1 cellular context compared by ENCODE assay signal in the genomic region with DNA sequence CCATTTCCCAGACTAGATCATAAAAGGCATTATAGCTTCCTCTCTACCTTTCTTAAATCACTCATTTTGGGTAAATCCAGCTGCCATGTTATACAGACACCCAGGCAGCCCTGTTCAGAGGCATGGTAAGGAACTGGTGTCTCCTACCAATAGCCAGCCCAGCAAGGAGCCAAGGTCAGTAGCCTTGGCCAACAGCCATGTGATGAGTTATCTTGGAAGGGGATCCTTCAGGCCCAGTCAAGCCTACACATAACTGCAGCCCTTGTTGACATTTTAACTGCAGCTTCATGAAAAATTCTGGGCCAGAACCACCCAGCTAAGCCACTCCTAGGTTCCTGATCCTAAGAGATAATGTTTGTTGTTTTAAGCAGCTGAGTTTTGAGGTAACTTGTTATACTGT.
A peak's percentile ranks its signal among the peaks of the same experiment; 100 is the strongest.
TF ChIP-seq lines count a peak whose summit lies in the region.

No MANE protein-coding gene starts in this region.

TF ChIP-seq in K562, 482 proteins besides CTCF, POLR2A, EP300 and RAD21 (continued from another document and continues in another):
- TF ChIP-seq, protein P1, sequence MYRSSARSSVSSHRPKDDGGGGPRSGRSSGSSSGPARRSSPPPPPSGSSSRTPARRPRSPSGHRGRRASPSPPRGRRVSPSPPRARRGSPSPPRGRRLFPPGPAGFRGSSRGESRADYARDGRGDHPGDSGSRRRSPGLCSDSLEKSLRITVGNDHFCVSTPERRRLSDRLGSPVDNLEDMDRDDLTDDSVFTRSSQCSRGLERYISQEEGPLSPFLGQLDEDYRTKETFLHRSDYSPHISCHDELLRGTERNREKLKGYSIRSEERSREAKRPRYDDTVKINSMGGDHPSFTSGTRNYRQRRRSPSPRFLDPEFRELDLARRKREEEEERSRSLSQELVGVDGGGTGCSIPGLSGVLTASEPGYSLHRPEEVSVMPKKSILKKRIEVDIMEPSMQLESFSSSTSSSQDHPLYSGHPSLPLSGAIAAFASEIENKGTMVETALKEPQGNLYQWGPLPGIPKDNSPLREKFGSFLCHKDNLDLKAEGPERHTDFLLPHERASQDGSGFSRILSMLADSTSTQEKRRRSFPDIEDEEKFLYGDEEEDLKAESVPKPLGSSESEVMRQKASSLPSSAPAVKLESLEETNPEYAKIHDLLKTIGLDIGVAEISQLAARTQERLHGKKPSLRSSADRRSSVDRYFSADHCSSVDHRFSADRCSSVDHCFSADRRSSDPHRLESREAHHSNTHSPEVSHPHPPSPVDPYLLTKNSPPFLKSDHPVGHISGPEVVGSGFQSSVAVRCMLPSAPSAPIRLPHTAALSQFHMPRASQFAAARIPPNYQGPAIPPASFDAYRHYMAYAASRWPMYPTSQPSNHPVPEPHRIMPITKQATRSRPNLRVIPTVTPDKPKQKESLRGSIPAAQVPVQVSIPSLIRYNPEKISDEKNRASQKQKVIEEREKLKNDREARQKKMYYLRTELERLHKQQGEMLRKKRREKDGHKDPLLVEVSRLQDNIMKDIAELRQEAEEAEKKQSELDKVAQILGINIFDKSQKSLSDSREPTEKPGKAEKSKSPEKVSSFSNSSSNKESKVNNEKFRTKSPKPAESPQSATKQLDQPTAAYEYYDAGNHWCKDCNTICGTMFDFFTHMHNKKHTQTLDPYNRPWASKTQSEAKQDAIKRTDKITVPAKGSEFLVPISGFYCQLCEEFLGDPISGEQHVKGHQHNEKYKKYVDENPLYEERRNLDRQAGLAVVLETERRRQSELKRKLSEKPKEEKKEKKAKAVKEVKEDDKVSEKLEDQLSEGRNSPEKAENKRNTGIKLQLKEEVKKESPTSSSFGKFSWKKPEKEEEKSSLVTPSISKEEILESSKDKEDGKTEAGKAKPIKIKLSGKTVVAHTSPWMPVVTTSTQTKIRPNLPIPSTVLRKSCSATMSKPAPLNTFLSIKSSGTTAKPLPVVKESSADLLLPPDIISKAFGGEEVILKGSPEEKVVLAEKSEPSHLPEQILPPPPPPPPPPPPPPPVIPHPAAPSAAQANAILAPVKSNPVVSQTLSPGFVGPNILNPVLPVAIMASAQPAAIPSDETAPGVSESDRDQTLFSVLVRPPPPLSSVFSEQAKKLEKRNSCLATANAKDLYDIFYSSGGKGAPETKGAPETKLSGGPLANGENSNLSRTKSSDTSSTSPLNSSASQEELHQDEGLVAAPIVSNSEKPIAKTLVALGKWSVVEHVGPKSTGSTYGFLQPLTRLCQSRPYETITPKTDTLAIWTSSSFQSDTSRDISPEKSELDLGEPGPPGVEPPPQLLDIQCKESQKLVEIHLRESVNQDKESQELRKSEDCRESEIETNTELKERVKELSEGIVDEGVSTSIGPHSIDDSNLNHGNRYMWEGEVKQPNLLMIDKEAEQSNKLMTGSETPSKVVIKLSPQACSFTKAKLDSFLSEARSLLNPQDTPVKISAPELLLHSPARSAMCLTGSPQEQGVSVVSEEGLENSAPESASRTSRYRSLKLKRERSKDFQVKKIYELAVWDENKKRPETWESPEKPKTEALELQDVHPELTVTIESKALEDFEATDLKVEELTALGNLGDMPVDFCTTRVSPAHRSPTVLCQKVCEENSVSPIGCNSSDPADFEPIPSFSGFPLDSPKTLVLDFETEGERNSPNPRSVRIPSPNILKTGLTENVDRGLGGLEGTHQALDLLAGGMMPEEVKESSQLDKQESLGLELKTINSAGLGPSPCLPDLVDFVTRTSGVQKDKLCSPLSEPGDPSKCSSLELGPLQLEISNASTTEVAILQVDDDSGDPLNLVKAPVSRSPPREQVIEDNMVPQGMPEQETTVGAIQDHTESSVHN (IDR thresholded peaks at IDR 0.05; ENCODE audit: borderline replicate concordance in 1 of 2, low read depth in 1 of 2), result no peak
- TF ChIP-seq GABPB2 (CRISPR knock-in tag; conservative IDR thresholded peaks at IDR 0.05), result no peak
- TF ChIP-seq ZNF253 (CRISPR knock-in tag; conservative IDR thresholded peaks at IDR 0.05), result no peak
- TF ChIP-seq ZNF224 (CRISPR knock-in tag; IDR thresholded peaks at IDR 0.05), result no peak
- no peak for TF ChIP-seq NFYB (IDR thresholded peaks at IDR 0.05; ENCODE audit: extremely low read depth, insufficient read length)
- TF ChIP-seq TAF9B (IDR thresholded peaks at IDR 0.05; ENCODE audit: partially characterized antibody), result no peak
- no peak for TF ChIP-seq ZNF76 (CRISPR knock-in tag; IDR thresholded peaks at IDR 0.05; ENCODE audit: borderline replicate concordance)
- no peak for TF ChIP-seq STAT5B (CRISPR knock-in tag; IDR thresholded peaks at IDR 0.05)
- TF ChIP-seq SMARCC2 (IDR thresholded peaks at IDR 0.05; ENCODE audit: low read depth), result no peak
- no peak for TF ChIP-seq KAT8 (IDR thresholded peaks at IDR 0.05; ENCODE audit: low read depth)
- no peak for TF ChIP-seq MCM3 (IDR thresholded peaks at IDR 0.05)
- TF ChIP-seq ZZZ3 (IDR thresholded peaks at IDR 0.05), result no peak
- TF ChIP-seq HDAC6 (IDR thresholded peaks at IDR 0.05; ENCODE audit: low read depth, low read length), result no peak
- TF ChIP-seq SAP30 (IDR thresholded peaks at IDR 0.05; ENCODE audit: borderline replicate concordance, insufficient read depth, low read depth, low read length, poor library complexity, severe bottlenecking), result no peak
- no peak for TF ChIP-seq NR4A1 (CRISPR knock-in tag; IDR thresholded peaks at IDR 0.05)
- no peak for TF ChIP-seq NR4A1 (tag; IDR thresholded peaks at IDR 0.05)
- peak; percentile 54; the same call in 1 of the 2 replicates for TF ChIP-seq SMARCE1 (IDR thresholded peaks at IDR 0.05)
- TF ChIP-seq ZNF583 (CRISPR knock-in tag; IDR thresholded peaks at IDR 0.05), result no peak
- no peak for TF ChIP-seq ZNF217 (CRISPR knock-in tag; IDR thresholded peaks at IDR 0.05)
- TF ChIP-seq NFATC3 (IDR thresholded peaks at IDR 0.05), result no peak
- TF ChIP-seq STAT5A (IDR thresholded peaks at IDR 0.05; ENCODE audit: borderline replicate concordance, low read length), result no peak
- TF ChIP-seq RBM39 (optimal IDR thresholded peaks at IDR 0.05; ENCODE audit: low read depth, low read length), result no peak
- TF ChIP-seq SRSF1 (IDR thresholded peaks at IDR 0.05; ENCODE audit: low read depth, low read length), result no peak
- TF ChIP-seq, protein P2, sequence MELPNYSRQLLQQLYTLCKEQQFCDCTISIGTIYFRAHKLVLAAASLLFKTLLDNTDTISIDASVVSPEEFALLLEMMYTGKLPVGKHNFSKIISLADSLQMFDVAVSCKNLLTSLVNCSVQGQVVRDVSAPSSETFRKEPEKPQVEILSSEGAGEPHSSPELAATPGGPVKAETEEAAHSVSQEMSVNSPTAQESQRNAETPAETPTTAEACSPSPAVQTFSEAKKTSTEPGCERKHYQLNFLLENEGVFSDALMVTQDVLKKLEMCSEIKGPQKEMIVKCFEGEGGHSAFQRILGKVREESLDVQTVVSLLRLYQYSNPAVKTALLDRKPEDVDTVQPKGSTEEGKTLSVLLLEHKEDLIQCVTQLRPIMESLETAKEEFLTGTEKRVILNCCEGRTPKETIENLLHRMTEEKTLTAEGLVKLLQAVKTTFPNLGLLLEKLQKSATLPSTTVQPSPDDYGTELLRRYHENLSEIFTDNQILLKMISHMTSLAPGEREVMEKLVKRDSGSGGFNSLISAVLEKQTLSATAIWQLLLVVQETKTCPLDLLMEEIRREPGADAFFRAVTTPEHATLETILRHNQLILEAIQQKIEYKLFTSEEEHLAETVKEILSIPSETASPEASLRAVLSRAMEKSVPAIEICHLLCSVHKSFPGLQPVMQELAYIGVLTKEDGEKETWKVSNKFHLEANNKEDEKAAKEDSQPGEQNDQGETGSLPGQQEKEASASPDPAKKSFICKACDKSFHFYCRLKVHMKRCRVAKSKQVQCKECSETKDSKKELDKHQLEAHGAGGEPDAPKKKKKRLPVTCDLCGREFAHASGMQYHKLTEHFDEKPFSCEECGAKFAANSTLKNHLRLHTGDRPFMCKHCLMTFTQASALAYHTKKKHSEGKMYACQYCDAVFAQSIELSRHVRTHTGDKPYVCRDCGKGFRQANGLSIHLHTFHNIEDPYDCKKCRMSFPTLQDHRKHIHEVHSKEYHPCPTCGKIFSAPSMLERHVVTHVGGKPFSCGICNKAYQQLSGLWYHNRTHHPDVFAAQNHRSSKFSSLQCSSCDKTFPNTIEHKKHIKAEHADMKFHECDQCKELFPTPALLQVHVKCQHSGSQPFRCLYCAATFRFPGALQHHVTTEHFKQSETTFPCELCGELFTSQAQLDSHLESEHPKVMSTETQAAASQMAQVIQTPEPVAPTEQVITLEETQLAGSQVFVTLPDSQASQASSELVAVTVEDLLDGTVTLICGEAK (IDR thresholded peaks at IDR 0.05), result no peak
- TF ChIP-seq, protein P2 (CRISPR knock-in tag; IDR thresholded peaks at IDR 0.05), result no peak
- TF ChIP-seq, protein P3, sequence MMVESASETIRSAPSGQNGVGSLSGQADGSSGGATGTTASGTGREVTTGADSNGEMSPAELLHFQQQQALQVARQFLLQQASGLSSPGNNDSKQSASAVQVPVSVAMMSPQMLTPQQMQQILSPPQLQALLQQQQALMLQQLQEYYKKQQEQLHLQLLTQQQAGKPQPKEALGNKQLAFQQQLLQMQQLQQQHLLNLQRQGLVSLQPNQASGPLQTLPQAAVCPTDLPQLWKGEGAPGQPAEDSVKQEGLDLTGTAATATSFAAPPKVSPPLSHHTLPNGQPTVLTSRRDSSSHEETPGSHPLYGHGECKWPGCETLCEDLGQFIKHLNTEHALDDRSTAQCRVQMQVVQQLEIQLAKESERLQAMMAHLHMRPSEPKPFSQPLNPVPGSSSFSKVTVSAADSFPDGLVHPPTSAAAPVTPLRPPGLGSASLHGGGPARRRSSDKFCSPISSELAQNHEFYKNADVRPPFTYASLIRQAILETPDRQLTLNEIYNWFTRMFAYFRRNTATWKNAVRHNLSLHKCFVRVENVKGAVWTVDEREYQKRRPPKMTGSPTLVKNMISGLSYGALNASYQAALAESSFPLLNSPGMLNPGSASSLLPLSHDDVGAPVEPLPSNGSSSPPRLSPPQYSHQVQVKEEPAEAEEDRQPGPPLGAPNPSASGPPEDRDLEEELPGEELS (CRISPR knock-in tag; IDR thresholded peaks at IDR 0.05; ENCODE audit: borderline replicate concordance), result no peak
- no peak for TF ChIP-seq CEBPB (tag; IDR thresholded peaks at IDR 0.05)
- TF ChIP-seq HMG20B (CRISPR knock-in tag; IDR thresholded peaks at IDR 0.05), result no peak
- TF ChIP-seq KDM5B (IDR thresholded peaks at IDR 0.05; ENCODE audit: insufficient replicate concordance, low read depth, low read length), result no peak
- TF ChIP-seq, protein P4, sequence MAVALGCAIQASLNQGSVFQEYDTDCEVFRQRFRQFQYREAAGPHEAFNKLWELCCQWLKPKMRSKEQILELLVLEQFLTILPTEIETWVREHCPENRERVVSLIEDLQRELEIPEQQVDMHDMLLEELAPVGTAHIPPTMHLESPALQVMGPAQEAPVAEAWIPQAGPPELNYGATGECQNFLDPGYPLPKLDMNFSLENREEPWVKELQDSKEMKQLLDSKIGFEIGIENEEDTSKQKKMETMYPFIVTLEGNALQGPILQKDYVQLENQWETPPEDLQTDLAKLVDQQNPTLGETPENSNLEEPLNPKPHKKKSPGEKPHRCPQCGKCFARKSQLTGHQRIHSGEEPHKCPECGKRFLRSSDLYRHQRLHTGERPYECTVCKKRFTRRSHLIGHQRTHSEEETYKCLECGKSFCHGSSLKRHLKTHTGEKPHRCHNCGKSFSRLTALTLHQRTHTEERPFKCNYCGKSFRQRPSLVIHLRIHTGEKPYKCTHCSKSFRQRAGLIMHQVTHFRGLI (CRISPR knock-in tag; IDR thresholded peaks at IDR 0.05), result no peak
- no peak for TF ChIP-seq ZNF282 (CRISPR knock-in tag; IDR thresholded peaks at IDR 0.05)
- peak; percentile 40; the same call in 1 of the 2 replicates for TF ChIP-seq L3MBTL2 (IDR thresholded peaks at IDR 0.05)
- TF ChIP-seq, protein P5, sequence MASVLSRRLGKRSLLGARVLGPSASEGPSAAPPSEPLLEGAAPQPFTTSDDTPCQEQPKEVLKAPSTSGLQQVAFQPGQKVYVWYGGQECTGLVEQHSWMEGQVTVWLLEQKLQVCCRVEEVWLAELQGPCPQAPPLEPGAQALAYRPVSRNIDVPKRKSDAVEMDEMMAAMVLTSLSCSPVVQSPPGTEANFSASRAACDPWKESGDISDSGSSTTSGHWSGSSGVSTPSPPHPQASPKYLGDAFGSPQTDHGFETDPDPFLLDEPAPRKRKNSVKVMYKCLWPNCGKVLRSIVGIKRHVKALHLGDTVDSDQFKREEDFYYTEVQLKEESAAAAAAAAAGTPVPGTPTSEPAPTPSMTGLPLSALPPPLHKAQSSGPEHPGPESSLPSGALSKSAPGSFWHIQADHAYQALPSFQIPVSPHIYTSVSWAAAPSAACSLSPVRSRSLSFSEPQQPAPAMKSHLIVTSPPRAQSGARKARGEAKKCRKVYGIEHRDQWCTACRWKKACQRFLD (CRISPR knock-in tag; IDR thresholded peaks at IDR 0.05), result no peak
- no peak for TF ChIP-seq WHSC1 (IDR thresholded peaks at IDR 0.05; ENCODE audit: low read length)
- no peak for TF ChIP-seq NFE2L1 (tag; IDR thresholded peaks at IDR 0.05; ENCODE audit: borderline replicate concordance, low read depth)
- no peak for TF ChIP-seq ZBTB1 (CRISPR knock-in tag; IDR thresholded peaks at IDR 0.05; ENCODE audit: borderline replicate concordance, low read depth)
- TF ChIP-seq, protein P6, sequence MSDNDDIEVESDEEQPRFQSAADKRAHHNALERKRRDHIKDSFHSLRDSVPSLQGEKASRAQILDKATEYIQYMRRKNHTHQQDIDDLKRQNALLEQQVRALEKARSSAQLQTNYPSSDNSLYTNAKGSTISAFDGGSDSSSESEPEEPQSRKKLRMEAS (CRISPR knock-in tag; IDR thresholded peaks at IDR 0.05), result no peak
